8 cellular contexts compared by ENCODE assay signal in the genomic region with DNA sequence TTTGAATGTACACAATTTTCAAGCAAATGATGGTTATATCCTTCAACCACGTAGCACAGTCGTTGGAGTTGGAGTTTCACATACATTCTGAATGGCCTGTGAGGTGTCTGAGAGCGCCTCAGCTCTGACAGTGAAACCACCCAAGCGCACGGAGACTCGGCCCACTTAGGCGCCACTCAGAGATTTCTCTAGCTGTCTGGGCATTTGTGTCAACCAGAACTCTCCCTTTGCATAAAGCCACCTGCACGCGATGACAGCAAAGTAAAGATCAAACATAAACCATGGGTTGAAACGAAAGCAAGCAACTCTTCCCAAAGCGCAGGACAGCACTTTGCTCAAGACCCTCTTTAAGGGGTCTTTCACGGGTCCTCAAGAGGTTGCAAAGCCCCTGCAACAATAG. TPM values are rescaled to one million over a fixed set of nuclear protein-coding genes. Genes with fewer than 3 reads are reported as not detected.
DNase-seq lines count a peak whose midpoint lies in the region; ATAC-seq, FAIRE-seq and TF ChIP-seq lines count a peak whose summit lies in the region.

No MANE protein-coding gene starts in this region.

- H3K27ac ChIP-seq in ascending aorta = peak overlapping the region in 1 of 2 donors; percentile 0
- H3K27ac ChIP-seq in muscle layer of duodenum (ENCODE audit: low read length) = no peak overlapping the region

- CTCF ChIA-PET in AG04449 (lab: Yijun Ruan, JAX) = interaction anchor here (1.5 to 2.1 kb wide), 3 partner anchors 32 to 139 kb away, joined by 3 to 11 read pairs (median 3); no protein-coding TSS in a partner anchor

- DNase-seq in AG04449 (ENCODE audit: low read depth, low spot score) = no peak
- no peak for DNase-seq in GM18507 (ENCODE audit: extremely low spot score, insufficient read length, low read depth)
- peak in 1 of 2 donors; percentile 49 for DNase-seq in ascending aorta (ENCODE audit: low spot score in 2 of 2)
- DNase-seq in NCI-H1092 (lab: John Stamatoyannopoulos, UW) = no peak

- H3K4me3 ChIP-seq in AG04449 (ENCODE audit: low read depth, low read length) = peak overlapping the region; percentile 27
- peak overlapping the region; percentile 55 to 76 for H3K4me3 ChIP-seq in ascending aorta
- peak overlapping the region; percentile 26 to 70 for H3K4me3 ChIP-seq in muscle layer of duodenum (ENCODE audit: low read depth in 1 of 2, low read length in 2 of 2)

- no peaks in the 10 kb centered on the region for H3K36me3 ChIP-seq in ascending aorta
- H3K36me3 ChIP-seq in muscle layer of duodenum (ENCODE audit: control insufficient read depth in 1 of 2, insufficient read depth in 2 of 2, low read length in 2 of 2) = no peaks in the 10 kb centered on the region

- TF ChIP-seq CTCF in AG04449 (IDR thresholded peaks at IDR 0.05; ENCODE audit: insufficient read depth, low read length, missing control alignments) (no peak), ascending aorta (IDR thresholded peaks at IDR 0.05) (no peak)

- H3K4me1 ChIP-seq in ascending aorta (peaks cover 0 to 11% of the 10 kb centered on the region in 2 donors), muscle layer of duodenum (ENCODE audit: control insufficient read depth in 1 of 2, insufficient read depth in 2 of 2, low read length in 2 of 2) (peaks cover 0 to 36% of the 10 kb centered on the region in 2 donors)

- FAIRE-seq in GM18507 (lab: Jason Lieb, UNC) = peak; percentile 91

- POLR2A ChIA-PET in AG04449 (lab: Yijun Ruan, JAX) = no interaction called here

- intact Hi-C loops in ascending aorta (cut with DNase I) = loop anchor here (5.0 kb wide), 1 partner anchor 42 kb away; no protein-coding TSS in a partner anchor

- H3K27me3 ChIP-seq in ascending aorta = no peaks in the 10 kb centered on the region
- H3K27me3 ChIP-seq in muscle layer of duodenum (ENCODE audit: low read depth, low read length) = peaks cover 26% of the 10 kb centered on the region

- ATAC-seq in GM21526 (IDR thresholded peaks at IDR 0.05; ENCODE audit: low FRiP score, unreplicated experiment) (no peak), GM18909 (IDR thresholded peaks at IDR 0.05; ENCODE audit: poor library complexity, unreplicated experiment) (no peak), HG02973 (IDR thresholded peaks at IDR 0.05; ENCODE audit: unreplicated experiment) (no peak)

- H3K9me3 ChIP-seq in ascending aorta = no peaks in the 10 kb centered on the region
- no peaks in the 10 kb centered on the region for H3K9me3 ChIP-seq in muscle layer of duodenum (ENCODE audit: control insufficient read depth in 1 of 2, low read length in 2 of 2)

RNA-seq across cellular contexts. Expression of a gene that starts 0.5 kb away (rescaled TPM):
- total RNA-seq in ascending aorta = 0.85 TPM

RNA-seq across cellular contexts. Expression of a gene that starts 56.8 kb away (rescaled TPM):
- total RNA-seq in ascending aorta = 6.9 TPM
